ENCODE assay signal across 8 cellular contexts in genomic region chr2:64645014-64645418, GRCh38. TPM values are rescaled to one million over a fixed set of nuclear protein-coding genes. Genes with fewer than 3 reads are reported as not detected.
DNase-seq lines count a peak whose midpoint lies in the region; ATAC-seq and TF ChIP-seq lines count a peak whose summit lies in the region.

No MANE protein-coding gene starts in this region.

- no peak overlapping the region for H3K23ac ChIP-seq in trophoblast cell (ENCODE audit: low read length)

- H2AFZ ChIP-seq in trophoblast cell (ENCODE audit: insufficient read depth, low read length, poor library complexity): no peak overlapping the region

- H3K4me2 ChIP-seq in trophoblast cell (ENCODE audit: low read length): peak overlapping the region; percentile 85

- no peaks in the 10 kb centered on the region for H3K36me3 ChIP-seq in CD4-positive, alpha-beta memory T cell (ENCODE audit: insufficient read depth, low read length)
- no peaks in the 10 kb centered on the region for H3K36me3 ChIP-seq in cardiac muscle cell
- H3K36me3 ChIP-seq in trophoblast cell (ENCODE audit: control insufficient read depth in 1 of 2, insufficient read depth in 2 of 2, low read length in 2 of 2): no peaks in the 10 kb centered on the region

- H2BK120ac ChIP-seq in trophoblast cell (ENCODE audit: insufficient read depth, low read length, poor library complexity): no peak overlapping the region

- peak overlapping the region; percentile 82 to 92 (median 86) for H3K4me3 Mint-ChIP-seq in CD4-positive, alpha-beta memory T cell

- H3K4me3 ChIP-seq in CD4-positive, alpha-beta memory T cell (ENCODE audit: low read length in 2 of 2): no peak overlapping the region
- H3K4me3 ChIP-seq in cardiac muscle cell: peak overlapping the region; percentile 40
- no peak overlapping the region for H3K4me3 ChIP-seq in trophoblast cell (ENCODE audit: low read depth, low read length)

- no peaks in the 10 kb centered on the region for H3K27me3 Mint-ChIP-seq in CD4-positive, alpha-beta memory T cell

- H3K27ac Mint-ChIP-seq in CD4-positive, alpha-beta memory T cell: peak overlapping the region in 6 of 7 donors; percentile 7 to 87 (median 71)

- WGBS in trophoblast cell (ENCODE audit: extremely low coverage, insufficient coverage, insufficient read length): no CpG with 5 or more reads among the region's 17 CpGs

- POLR2A ChIA-PET in CD4-positive, alpha-beta memory T cell (lab: Charles Lee; ENCODE audit: partially characterized antibody): interaction anchor here (1.0 to 13.8 kb wide), 7 partner anchors 9 to 187 kb away, joined by 3 to 298 read pairs (median 4); partner anchors contain the start of gene SERTAD2
- POLR2A ChIA-PET in HEK293T (lab: Yijun Ruan, JAX): interaction anchor here (1.5 to 2.3 kb wide), 3 partner anchors 9 to 123 kb away, joined by 4 to 19 read pairs (median 6); partner anchors contain the start of gene SERTAD2

- CTCF ChIA-PET in CD4-positive, alpha-beta memory T cell (lab: Charles Lee; ENCODE audit: partially characterized antibody): interaction anchor here (1.1 to 5.8 kb wide), 26 partner anchors 9 to 314 kb away, joined by 3 to 98 read pairs (median 10); partner anchors contain the start of genes AFTPH and SERTAD2
- CTCF ChIA-PET in HEK293T (lab: Yijun Ruan, JAX): interaction anchor here (1.0 to 2.1 kb wide), 3 partner anchors 12 to 30 kb away, joined by 3 to 9 read pairs (median 7); no protein-coding TSS in a partner anchor

- intact Hi-C loops in CD4-positive, alpha-beta memory T cell (cut with micrococcal nuclease): loop anchor here (2.0 kb wide), 1 partner anchor 38 kb away; no protein-coding TSS in a partner anchor

- no peak overlapping the region for H3K14ac ChIP-seq in trophoblast cell (ENCODE audit: low read length)

- no peak overlapping the region for H2AK5ac ChIP-seq in trophoblast cell (ENCODE audit: low read length)

- no peak overlapping the region for H3K18ac ChIP-seq in trophoblast cell (ENCODE audit: low read length)

- no peak overlapping the region for H3K27ac ChIP-seq in CD4-positive, alpha-beta memory T cell (ENCODE audit: low read depth, low read length)
- H3K27ac ChIP-seq in cardiac muscle cell (peak overlapping the region; percentile 91), trophoblast cell (ENCODE audit: low read depth, low read length) (peak overlapping the region; percentile 95)

- H3K4me1 ChIP-seq in CD4-positive, alpha-beta memory T cell (ENCODE audit: insufficient read depth, low read length): peaks cover 56% of the 10 kb centered on the region
- H3K4me1 ChIP-seq in cardiac muscle cell (ENCODE audit: low read depth) (peaks cover 64% of the 10 kb centered on the region), trophoblast cell (ENCODE audit: control insufficient read depth in 1 of 2, insufficient read depth in 2 of 2, low read length in 2 of 2) (peaks cover 28 to 41% of the 10 kb centered on the region in 2 experiments)

- peak in 1 of 5 donors; percentile 11 for DNase-seq in CD4-positive, alpha-beta memory T cell
- peak; percentile 72 for DNase-seq in HEK293T (ENCODE audit: extremely low spot score)
- DNase-seq in NCI-H510A treated with DMSO at 0.1 percent for 48 hours (lab: John Stamatoyannopoulos, UW): peak; percentile 88
- peak; percentile 39 for DNase-seq in activated naive CD4-positive, alpha-beta T cell treated with anti-CD3 and anti-CD28 coated beads, Interleukin-2, amount 50 U/mL, for 16 hours
- peak; percentile 82 to 89 for DNase-seq in cardiac muscle cell (ENCODE audit: low read depth in 1 of 2, low spot score in 1 of 2)
- DNase-seq in trophoblast cell: peak; percentile 75 to 77

- TF ChIP-seq CTCF in cardiac muscle cell (IDR thresholded peaks at IDR 0.05; ENCODE audit: low read depth, low read length): peak; percentile 16

- no peak overlapping the region for H3K9ac ChIP-seq in trophoblast cell (ENCODE audit: low read length)

- peaks cover 30 to 70% (median 46%) of the 10 kb centered on the region in 4 donors for H3K4me1 Mint-ChIP-seq in CD4-positive, alpha-beta memory T cell

- H4K8ac ChIP-seq in trophoblast cell (ENCODE audit: low read depth, low read length): no peak overlapping the region

- no peaks in the 10 kb centered on the region for H3K9me3 ChIP-seq in CD4-positive, alpha-beta memory T cell (ENCODE audit: control insufficient read depth in 1 of 2, low read length in 2 of 2)
- H3K9me3 ChIP-seq in cardiac muscle cell (ENCODE audit: low read depth): no peaks in the 10 kb centered on the region
- H3K9me3 ChIP-seq in trophoblast cell (ENCODE audit: insufficient read depth, low read depth, low read length): no peaks in the 10 kb centered on the region

- no peak overlapping the region for H2BK12ac ChIP-seq in trophoblast cell (ENCODE audit: low read length)

- peaks cover 22% of the 10 kb centered on the region for H3K79me2 ChIP-seq in trophoblast cell (ENCODE audit: control insufficient read depth, insufficient read depth, low read length, poor library complexity)

- H3K79me1 ChIP-seq in trophoblast cell (ENCODE audit: low read length): peaks cover 20% of the 10 kb centered on the region

- no peaks in the 10 kb centered on the region for H3K9me3 Mint-ChIP-seq in CD4-positive, alpha-beta memory T cell

- H4K12ac ChIP-seq in trophoblast cell (ENCODE audit: low read depth, low read length): no peak overlapping the region

- H2BK5ac ChIP-seq in trophoblast cell (ENCODE audit: low read depth, low read length, poor library complexity): peak overlapping the region; percentile 88

- no peak overlapping the region for H3K4ac ChIP-seq in trophoblast cell (ENCODE audit: low read depth, low read length)

- no peaks in the 10 kb centered on the region for H3K27me3 ChIP-seq in CD4-positive, alpha-beta memory T cell (ENCODE audit: insufficient read depth, low read length)
- H3K27me3 ChIP-seq in cardiac muscle cell (no peaks in the 10 kb centered on the region), trophoblast cell (ENCODE audit: insufficient read depth, low read length) (no peaks in the 10 kb centered on the region)

- no peak for ATAC-seq in HG02885 (IDR thresholded peaks at IDR 0.05; ENCODE audit: poor library complexity, unreplicated experiment)
- no peak for ATAC-seq in HG02981 (IDR thresholded peaks at IDR 0.05; ENCODE audit: unreplicated experiment)

- H4K91ac ChIP-seq in trophoblast cell (ENCODE audit: low read depth, low read length): no peak overlapping the region

- peaks cover 0 to 3% of the 10 kb centered on the region in 2 donors for H3K36me3 Mint-ChIP-seq in CD4-positive, alpha-beta memory T cell

TF ChIP-seq in HEK293T, 16 proteins besides CTCF, POLR2A, EP300 and RAD21:
- TF ChIP-seq NFRKB (IDR thresholded peaks at IDR 0.05) (no peak), SP1 (IDR thresholded peaks at IDR 0.05) (no peak), FOXM1 (IDR thresholded peaks at IDR 0.05; ENCODE audit: borderline replicate concordance) (no peak), ARNT (IDR thresholded peaks at IDR 0.05) (no peak), CTBP1 (IDR thresholded peaks at IDR 0.05; ENCODE audit: borderline replicate concordance) (no peak; the same call in 1 of the 2 replicates), FOXK2 (IDR thresholded peaks at IDR 0.05) (no peak), L3MBTL2 (conservative IDR thresholded peaks at IDR 0.05) (no peak), LEF1 (IDR thresholded peaks at IDR 0.05; ENCODE audit: borderline replicate concordance) (no peak), PKNOX1 (IDR thresholded peaks at IDR 0.05) (no peak), FOXA1 (IDR thresholded peaks at IDR 0.05) (no peak), ELF4 (IDR thresholded peaks at IDR 0.05) (no peak), ZNF384 (IDR thresholded peaks at IDR 0.05) (no peak; the same call in 1 of the 2 replicates), TARDBP (IDR thresholded peaks at IDR 0.05) (no peak), HDGF (IDR thresholded peaks at IDR 0.05; ENCODE audit: borderline replicate concordance) (no peak), BHLHE40 (IDR thresholded peaks at IDR 0.05; ENCODE audit: borderline replicate concordance) (no peak), SUZ12 (IDR thresholded peaks at IDR 0.05) (no peak)

RNA-seq across cellular contexts. Expression of gene SERTAD2, which starts 8.7 kb away (rescaled TPM):
- 10 to 100 TPM; 23.5 to 24.6 TPM for total RNA-seq in CD4-positive, alpha-beta memory T cell
- 1 to 10 TPM; 2.6 to 5.5 TPM for polyA plus RNA-seq in CD4-positive, alpha-beta memory T cell
- 14.0 and 21.2 TPM in 2 replicates for total RNA-seq in cardiac muscle cell
- 12.0 and 19.4 TPM in 2 replicates for polyA plus RNA-seq in cardiac muscle cell
- polyA plus RNA-seq in trophoblast cell (2013): 31.5 and 33.8 TPM in 2 replicates
